1 cellular context compared by ENCODE assay signal in genomic region chr1:57033222-57034019, GRCh38.
TF ChIP-seq lines count a peak whose summit lies in the region.

No MANE protein-coding gene starts in this region.

TF ChIP-seq in GM12878, 131 proteins besides CTCF, POLR2A, EP300 and RAD21 (continued from another document):
- TF ChIP-seq RELA (IDR thresholded peaks at IDR 0.05; ENCODE audit: borderline replicate concordance, partially characterized antibody), result no peak
- peak; percentile 48 for TF ChIP-seq PKNOX1 (IDR thresholded peaks at IDR 0.05)
- TF ChIP-seq ATF2 (IDR thresholded peaks at IDR 0.05; ENCODE audit: low read length), result no peak
- no peak for TF ChIP-seq NBN (IDR thresholded peaks at IDR 0.05)
- no peak for TF ChIP-seq POLR2AphosphoS5 (IDR thresholded peaks at IDR 0.05; ENCODE audit: low read length)
- no peak for TF ChIP-seq SUPT20H (IDR thresholded peaks at IDR 0.05; ENCODE audit: borderline replicate concordance, control insufficient read depth, low read depth, low read length)
- TF ChIP-seq CREM (IDR thresholded peaks at IDR 0.05; ENCODE audit: low read depth), result no peak
- no peak for TF ChIP-seq ZNF207 (IDR thresholded peaks at IDR 0.05; ENCODE audit: borderline replicate concordance)
- TF ChIP-seq MEF2B (IDR thresholded peaks at IDR 0.05; ENCODE audit: partially characterized antibody, poor library complexity, severe bottlenecking), result no peak
- TF ChIP-seq TCF12 (IDR thresholded peaks at IDR 0.05; ENCODE audit: low read depth, low read length), result no peak
- TF ChIP-seq SMARCA5 (IDR thresholded peaks at IDR 0.05), result no peak
- no peak for TF ChIP-seq ZBTB40 (IDR thresholded peaks at IDR 0.05; ENCODE audit: borderline replicate concordance)
- no peak for TF ChIP-seq MXI1 (IDR thresholded peaks at IDR 0.05; ENCODE audit: low read depth, low read length)
- no peak for TF ChIP-seq HDAC6 (IDR thresholded peaks at IDR 0.05; ENCODE audit: unreplicated experiment)
- no peak for TF ChIP-seq ZNF217 (IDR thresholded peaks at IDR 0.05)
- TF ChIP-seq CREB1 (IDR thresholded peaks at IDR 0.05; ENCODE audit: low read depth), result no peak
- TF ChIP-seq ZNF274 (IDR thresholded peaks at IDR 0.05; ENCODE audit: insufficient read depth, insufficient read length), result no peak
- no peak for TF ChIP-seq ASH2L (IDR thresholded peaks at IDR 0.05; ENCODE audit: borderline replicate concordance, low read depth)
- TF ChIP-seq EZH2 (IDR thresholded peaks at IDR 0.05; ENCODE audit: borderline replicate concordance, control insufficient read depth, low read depth, low read length), result no peak
- no peak for TF ChIP-seq JUND (IDR thresholded peaks at IDR 0.05; ENCODE audit: low read depth, low read length)
- TF ChIP-seq ESRRA (IDR thresholded peaks at IDR 0.05; ENCODE audit: low read length), result no peak
- no peak for TF ChIP-seq MEF2A (IDR thresholded peaks at IDR 0.05; ENCODE audit: insufficient read depth, low read depth, low read length)
- peak; percentile 61; the same call in 1 of the 2 replicates for TF ChIP-seq MLLT1 (IDR thresholded peaks at IDR 0.05)
- TF ChIP-seq KDM1A (IDR thresholded peaks at IDR 0.05; ENCODE audit: borderline replicate concordance), result no peak
- TF ChIP-seq FOXM1 (IDR thresholded peaks at IDR 0.05; ENCODE audit: low read depth, low read length), result no peak
- TF ChIP-seq SMAD1 (IDR thresholded peaks at IDR 0.05; ENCODE audit: low read depth, partially characterized antibody), result no peak
- TF ChIP-seq NR2C1 (IDR thresholded peaks at IDR 0.05), result no peak
- no peak for TF ChIP-seq CUX1 (IDR thresholded peaks at IDR 0.05; ENCODE audit: insufficient replicate concordance, low read depth, low read length)
- no peak for TF ChIP-seq TCF7 (IDR thresholded peaks at IDR 0.05; ENCODE audit: borderline replicate concordance)
- TF ChIP-seq POLR2AphosphoS2 (IDR thresholded peaks at IDR 0.05; ENCODE audit: low read depth, low read length), result no peak
- TF ChIP-seq MTA3 (IDR thresholded peaks at IDR 0.05; ENCODE audit: borderline replicate concordance, low read length), result no peak
- no peak for TF ChIP-seq E2F4 (IDR thresholded peaks at IDR 0.05; ENCODE audit: low read depth, low read length)
- no peak for TF ChIP-seq YY1 (IDR thresholded peaks at IDR 0.05; ENCODE audit: low read depth, low read length)
